Comparison of ENCODE assay signal across 9 cellular contexts in genomic region chr14:91413547-91414474, GRCh38. TPM values are rescaled to one million over a fixed set of nuclear protein-coding genes. Genes with fewer than 3 reads are reported as not detected.
DNase-seq lines count a peak whose midpoint lies in the region; ATAC-seq, FAIRE-seq and TF ChIP-seq lines count a peak whose summit lies in the region.
"Had no signal": no experiment of that assay in that cellular context is flagged by ENCODE, and none has a peak within 500 bp of the region (broad histone marks: within the 10 kb centered on the region; RNA-seq: fewer than 3 reads in every experiment).

No MANE protein-coding gene starts in this region.

- no peaks in the 10 kb centered on the region for H3K27me3 ChIP-seq in HUES48 (ENCODE audit: control insufficient read depth, insufficient read depth, low read length)
- no peaks in the 10 kb centered on the region for H3K27me3 ChIP-seq in small intestine (ENCODE audit: control insufficient read depth in 2 of 2, insufficient read depth in 2 of 2, low read length in 2 of 2)
- H3K27me3 ChIP-seq in HAP-1 (ENCODE audit: low read depth), result no peaks in the 10 kb centered on the region
- H3K27me3 ChIP-seq: SJCRH30 had no signal

- peak; percentile 93 for DNase-seq in NCI-H748 treated with DMSO at 0.1 percent for 48 hours (lab: John Stamatoyannopoulos, UW)
- peak; percentile 55 for DNase-seq in effector CD4-positive, alpha-beta T cell
- DNase-seq in small intestine, result peak; percentile 88
- no peak for DNase-seq in GDM1 (lab: John Stamatoyannopoulos, UW)
- DNase-seq in UCSD-AML1 (lab: John Stamatoyannopoulos, UW; ENCODE audit: unreplicated experiment), result no peak
- no peak for DNase-seq in HAP-1 (ENCODE audit: low spot score in 2 of 2)
- DNase-seq: SJCRH30 had no signal

- H3K27ac ChIP-seq in HUES48 (ENCODE audit: low read depth, low read length), result peak overlapping the region; percentile 83
- peak overlapping the region; percentile 38 to 74 for H3K27ac ChIP-seq in small intestine (ENCODE audit: low read depth in 1 of 2, low read length in 1 of 2)
- H3K27ac ChIP-seq: SJCRH30 had no signal

- no peak overlapping the region for H3K9ac ChIP-seq in HUES48 (ENCODE audit: low read depth, low read length)

- no peak for ATAC-seq in SK-N-SH treated with all-trans-retinoic acid at 6 μM for 48 hours

- H3K9me3 ChIP-seq in HUES48 (ENCODE audit: control insufficient read depth, insufficient read depth, low read length), result no peaks in the 10 kb centered on the region
- H3K9me3 ChIP-seq in small intestine (ENCODE audit: control insufficient read depth, low read depth), result no peaks in the 10 kb centered on the region
- no peaks in the 10 kb centered on the region for H3K9me3 ChIP-seq in HAP-1
- H3K9me3 ChIP-seq: SJCRH30 had no signal

- in situ Hi-C loops in HAP-1 (cut with MboI; ENCODE audit: low sequenced_read_pairs), result no loop called here

- H3K4me1 ChIP-seq in HUES48 (ENCODE audit: control insufficient read depth, insufficient read depth, low read length), result peaks cover 41% of the 10 kb centered on the region
- H3K4me1 ChIP-seq in small intestine (ENCODE audit: control insufficient read depth in 2 of 2, insufficient read depth in 1 of 2, low read depth in 1 of 2, low read length in 1 of 2), result peaks cover 3 to 11% of the 10 kb centered on the region in 2 donors
- H3K4me1 ChIP-seq in HAP-1, result peaks cover 27% of the 10 kb centered on the region

- FAIRE-seq in small intestine (lab: Jason Lieb, UNC), result no peak

- H3K4me3 ChIP-seq in HUES48 (ENCODE audit: low read depth, low read length) (0 out of 2 replicates have a peak overlapping the region, but pooled peaks have one; percentile 19), small intestine (ENCODE audit: low read depth in 1 of 2, low read length in 2 of 2) (peak overlapping the region in 1 of 2 donors; percentile 17), HAP-1 (no peak overlapping the region)
- H3K4me3 ChIP-seq: SJCRH30 had no signal

- 36 to 62% (median 42%) methylated on average over 11 of the region's 11 CpGs for WGBS in small intestine, 3 donors

- peaks cover 11% of the 10 kb centered on the region for H3K36me3 ChIP-seq in HUES48 (ENCODE audit: control insufficient read depth, insufficient read depth, low read length)
- H3K36me3 ChIP-seq in small intestine (ENCODE audit: control insufficient read depth in 2 of 2, insufficient read depth in 2 of 2, low read length in 2 of 2), result no peaks in the 10 kb centered on the region
- peaks cover 30% of the 10 kb centered on the region for H3K36me3 ChIP-seq in HAP-1 (replicated peaks)
- H3K36me3 ChIP-seq: SJCRH30 had no signal

TF ChIP-seq in SK-N-SH treated with all-trans-retinoic acid at 6 μM for 48 hours, 23 proteins besides CTCF, POLR2A, EP300 and RAD21:
- TF ChIP-seq TCF4 (CRISPR knock-in tag; IDR thresholded peaks at IDR 0.05; ENCODE audit: borderline replicate concordance), result no peak
- TF ChIP-seq CSDC2 (CRISPR knock-in tag; IDR thresholded peaks at IDR 0.05), result no peak
- TF ChIP-seq, protein P1, sequence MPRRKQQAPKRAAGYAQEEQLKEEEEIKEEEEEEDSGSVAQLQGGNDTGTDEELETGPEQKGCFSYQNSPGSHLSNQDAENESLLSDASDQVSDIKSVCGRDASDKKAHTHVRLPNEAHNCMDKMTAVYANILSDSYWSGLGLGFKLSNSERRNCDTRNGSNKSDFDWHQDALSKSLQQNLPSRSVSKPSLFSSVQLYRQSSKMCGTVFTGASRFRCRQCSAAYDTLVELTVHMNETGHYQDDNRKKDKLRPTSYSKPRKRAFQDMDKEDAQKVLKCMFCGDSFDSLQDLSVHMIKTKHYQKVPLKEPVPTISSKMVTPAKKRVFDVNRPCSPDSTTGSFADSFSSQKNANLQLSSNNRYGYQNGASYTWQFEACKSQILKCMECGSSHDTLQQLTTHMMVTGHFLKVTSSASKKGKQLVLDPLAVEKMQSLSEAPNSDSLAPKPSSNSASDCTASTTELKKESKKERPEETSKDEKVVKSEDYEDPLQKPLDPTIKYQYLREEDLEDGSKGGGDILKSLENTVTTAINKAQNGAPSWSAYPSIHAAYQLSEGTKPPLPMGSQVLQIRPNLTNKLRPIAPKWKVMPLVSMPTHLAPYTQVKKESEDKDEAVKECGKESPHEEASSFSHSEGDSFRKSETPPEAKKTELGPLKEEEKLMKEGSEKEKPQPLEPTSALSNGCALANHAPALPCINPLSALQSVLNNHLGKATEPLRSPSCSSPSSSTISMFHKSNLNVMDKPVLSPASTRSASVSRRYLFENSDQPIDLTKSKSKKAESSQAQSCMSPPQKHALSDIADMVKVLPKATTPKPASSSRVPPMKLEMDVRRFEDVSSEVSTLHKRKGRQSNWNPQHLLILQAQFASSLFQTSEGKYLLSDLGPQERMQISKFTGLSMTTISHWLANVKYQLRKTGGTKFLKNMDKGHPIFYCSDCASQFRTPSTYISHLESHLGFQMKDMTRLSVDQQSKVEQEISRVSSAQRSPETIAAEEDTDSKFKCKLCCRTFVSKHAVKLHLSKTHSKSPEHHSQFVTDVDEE (CRISPR knock-in tag; IDR thresholded peaks at IDR 0.05), result no peak
- TF ChIP-seq, protein P2, sequence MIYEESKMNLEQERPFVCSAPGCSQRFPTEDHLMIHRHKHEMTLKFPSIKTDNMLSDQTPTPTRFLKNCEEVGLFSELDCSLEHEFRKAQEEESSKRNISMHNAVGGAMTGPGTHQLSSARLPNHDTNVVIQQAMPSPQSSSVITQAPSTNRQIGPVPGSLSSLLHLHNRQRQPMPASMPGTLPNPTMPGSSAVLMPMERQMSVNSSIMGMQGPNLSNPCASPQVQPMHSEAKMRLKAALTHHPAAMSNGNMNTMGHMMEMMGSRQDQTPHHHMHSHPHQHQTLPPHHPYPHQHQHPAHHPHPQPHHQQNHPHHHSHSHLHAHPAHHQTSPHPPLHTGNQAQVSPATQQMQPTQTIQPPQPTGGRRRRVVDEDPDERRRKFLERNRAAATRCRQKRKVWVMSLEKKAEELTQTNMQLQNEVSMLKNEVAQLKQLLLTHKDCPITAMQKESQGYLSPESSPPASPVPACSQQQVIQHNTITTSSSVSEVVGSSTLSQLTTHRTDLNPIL (CRISPR knock-in tag; IDR thresholded peaks at IDR 0.05; ENCODE audit: low read depth), result no peak
- TF ChIP-seq, protein P3, sequence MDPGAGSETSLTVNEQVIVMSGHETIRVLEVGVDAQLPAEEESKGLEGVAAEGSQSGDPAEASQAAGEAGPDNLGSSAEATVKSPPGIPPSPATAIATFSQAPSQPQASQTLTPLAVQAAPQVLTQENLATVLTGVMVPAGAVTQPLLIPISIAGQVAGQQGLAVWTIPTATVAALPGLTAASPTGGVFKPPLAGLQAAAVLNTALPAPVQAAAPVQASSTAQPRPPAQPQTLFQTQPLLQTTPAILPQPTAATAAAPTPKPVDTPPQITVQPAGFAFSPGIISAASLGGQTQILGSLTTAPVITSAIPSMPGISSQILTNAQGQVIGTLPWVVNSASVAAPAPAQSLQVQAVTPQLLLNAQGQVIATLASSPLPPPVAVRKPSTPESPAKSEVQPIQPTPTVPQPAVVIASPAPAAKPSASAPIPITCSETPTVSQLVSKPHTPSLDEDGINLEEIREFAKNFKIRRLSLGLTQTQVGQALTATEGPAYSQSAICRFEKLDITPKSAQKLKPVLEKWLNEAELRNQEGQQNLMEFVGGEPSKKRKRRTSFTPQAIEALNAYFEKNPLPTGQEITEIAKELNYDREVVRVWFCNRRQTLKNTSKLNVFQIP (CRISPR knock-in tag; IDR thresholded peaks at IDR 0.05; ENCODE audit: borderline replicate concordance, low read depth), result no peak
- TF ChIP-seq SNAI2 (CRISPR knock-in tag; IDR thresholded peaks at IDR 0.05), result no peak
- TF ChIP-seq CSRNP3 (CRISPR knock-in tag; IDR thresholded peaks at IDR 0.05), result no peak
- TF ChIP-seq PATZ1 (CRISPR knock-in tag; IDR thresholded peaks at IDR 0.05; ENCODE audit: borderline replicate concordance), result no peak
- no peak for TF ChIP-seq ZFP3 (CRISPR knock-in tag; IDR thresholded peaks at IDR 0.05)
- TF ChIP-seq ZFP30 (CRISPR knock-in tag; IDR thresholded peaks at IDR 0.05), result no peak
- no peak for TF ChIP-seq OSR1 (CRISPR knock-in tag; IDR thresholded peaks at IDR 0.05)
- TF ChIP-seq ESRRG (CRISPR knock-in tag; IDR thresholded peaks at IDR 0.05), result no peak
- no peak for TF ChIP-seq ISL1 (CRISPR knock-in tag; IDR thresholded peaks at IDR 0.05)
- no peak for TF ChIP-seq RARB (CRISPR knock-in tag; IDR thresholded peaks at IDR 0.05)
- TF ChIP-seq ZC3H10 (CRISPR knock-in tag; IDR thresholded peaks at IDR 0.05), result no peak
- no peak for TF ChIP-seq TOX (CRISPR knock-in tag; IDR thresholded peaks at IDR 0.05; ENCODE audit: borderline replicate concordance)
- TF ChIP-seq PPARA (CRISPR knock-in tag; IDR thresholded peaks at IDR 0.05; ENCODE audit: borderline replicate concordance), result no peak
- no peak for TF ChIP-seq BACH2 (CRISPR knock-in tag; IDR thresholded peaks at IDR 0.05; ENCODE audit: borderline replicate concordance)

RNA-seq across cellular contexts. Expression of gene CCDC88C, which starts 3.8 kb away (rescaled TPM):
- 10 to 100 TPM; 13.2 to 20.5 (median 16.1) TPM for polyA plus RNA-seq in small intestine

Comparison
In these comparisons a context has a peak if more than half of its experiments do, and no peak if none do; other contexts are left out.
1. DNase-seq: peak in NCI-H748 treated with DMSO at 0.1 percent for 48 hours (single experiment), effector CD4-positive, alpha-beta T cell (single experiment) and small intestine (single experiment); none in GDM1 (single experiment), UCSD-AML1 (single experiment) and HAP-1 (0 of 2).